In the genomic region with DNA sequence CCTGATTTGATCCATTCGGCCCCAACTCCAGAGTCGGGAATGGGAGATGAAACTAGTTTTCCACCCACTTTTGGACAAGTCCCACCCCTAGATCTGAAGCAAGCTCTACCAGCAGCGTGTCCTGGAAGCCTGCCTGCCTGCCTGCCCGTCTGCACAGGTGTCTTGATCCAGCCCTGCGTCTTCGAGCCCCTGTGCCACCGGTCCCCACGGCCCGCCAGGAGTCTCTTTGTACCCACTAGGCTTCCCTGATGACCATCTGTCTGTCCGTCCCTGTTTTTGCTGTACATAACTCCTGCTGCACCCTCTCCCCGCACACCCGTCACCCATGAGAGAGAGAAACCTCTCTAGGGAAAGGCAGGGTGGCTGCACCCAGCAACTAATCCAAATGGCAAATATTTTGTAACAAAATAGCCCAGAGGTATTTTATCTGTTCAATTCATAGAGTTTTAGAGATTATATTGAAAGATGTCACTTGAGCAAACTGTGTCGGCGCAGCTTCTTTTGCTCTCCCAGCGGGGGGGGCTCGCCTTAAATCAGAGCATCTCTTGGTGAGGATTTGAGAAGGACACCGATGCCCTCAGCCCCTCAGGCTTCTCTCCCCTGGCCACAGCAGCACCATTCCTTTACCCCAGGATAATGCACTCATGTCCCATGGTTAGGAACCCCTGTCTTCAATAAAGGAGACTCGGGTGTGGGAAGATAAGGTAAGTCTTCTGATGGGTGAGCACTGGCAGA, we compare ENCODE assay signal across 20 cellular contexts. TPM values are rescaled to one million over a fixed set of nuclear protein-coding genes. Genes with fewer than 3 reads are reported as not detected.
DNase-seq lines count a peak whose midpoint lies in the region; ATAC-seq, FAIRE-seq and TF ChIP-seq lines count a peak whose summit lies in the region.
"Had no signal": no experiment of that assay in that cellular context is flagged by ENCODE, and none has a peak within 500 bp of the region (broad histone marks: within the 10 kb centered on the region; RNA-seq: fewer than 3 reads in every experiment).

No MANE protein-coding gene starts in this region.

- CTCF ChIA-PET in activated naive CD4-positive, alpha-beta T cell treated with anti-CD3 and anti-CD28 coated beads for 36 hours (lab: Charles Lee) = no interaction called here

- H2BK12ac ChIP-seq in mesenchymal stem cell (ENCODE audit: low read length in 2 of 2) = no peak overlapping the region

- no peak overlapping the region for H3K18ac ChIP-seq in mesenchymal stem cell (ENCODE audit: low read depth in 1 of 2, low read length in 2 of 2)

- no peak overlapping the region for H4K91ac ChIP-seq in mesenchymal stem cell (ENCODE audit: low read length)

- in situ Hi-C loops in gastrocnemius medialis (cut with MboI; ENCODE audit: low sequenced_read_pairs in 4 of 4) = no loop called here

- DNase-seq in DMS 273 (lab: John Stamatoyannopoulos, UW; ENCODE audit: unreplicated experiment) = peak; percentile 56
- no peak for DNase-seq in DMS 273 treated with DMSO at 0.1 percent for 48 hours (lab: John Stamatoyannopoulos, UW)
- DNase-seq in mesenchymal stem cell = no peak
- DNase-seq in gastrocnemius medialis = no peak
- no peak for DNase-seq in activated naive CD4-positive, alpha-beta T cell treated with anti-CD3 and anti-CD28 coated beads for 36 hours
- no peak for DNase-seq in frontal cortex (ENCODE audit: low spot score in 2 of 2)
- DNase-seq: AML-193, NCI-H1436, NCI-H1930, NCI-H526, PC-3, SJCRH30 had no signal

- H3K23ac ChIP-seq in mesenchymal stem cell (ENCODE audit: low read length in 2 of 2) = no peak overlapping the region

- H3K9ac ChIP-seq in mesenchymal stem cell (ENCODE audit: low read length) = no peak overlapping the region
- H3K9ac ChIP-seq: KMS-11 had no signal

- peaks cover 0 to 14% of the 10 kb centered on the region in 2 experiments for H3K27me3 ChIP-seq in mesenchymal stem cell (ENCODE audit: control insufficient read depth in 1 of 2, insufficient read depth in 1 of 2, low read length in 2 of 2)
- H3K27me3 ChIP-seq in gastrocnemius medialis = no peaks in the 10 kb centered on the region

- H3K9me3 Mint-ChIP-seq in activated naive CD4-positive, alpha-beta T cell treated with anti-CD3 and anti-CD28 coated beads for 36 hours = no peaks in the 10 kb centered on the region

- no peak overlapping the region for H3K27ac Mint-ChIP-seq in activated naive CD4-positive, alpha-beta T cell treated with anti-CD3 and anti-CD28 coated beads for 36 hours

- H3K27me3 Mint-ChIP-seq in activated naive CD4-positive, alpha-beta T cell treated with anti-CD3 and anti-CD28 coated beads for 36 hours (ENCODE audit: low read depth) = no peaks in the 10 kb centered on the region

- peaks cover 2% of the 10 kb centered on the region for H3K79me1 ChIP-seq in mesenchymal stem cell (replicated peaks; ENCODE audit: low read length, poor library complexity, severe bottlenecking)

- H3K4me1 Mint-ChIP-seq in activated naive CD4-positive, alpha-beta T cell treated with anti-CD3 and anti-CD28 coated beads for 36 hours (ENCODE audit: low read depth) = no peaks in the 10 kb centered on the region

- TF ChIP-seq CTCF in gastrocnemius medialis (IDR thresholded peaks at IDR 0.05 in 4 of 5, conservative IDR thresholded peaks at IDR 0.05 in 1 of 5) = no peak

- no peak overlapping the region for H2BK5ac ChIP-seq in mesenchymal stem cell (ENCODE audit: low read depth, low read length, poor library complexity, severe bottlenecking)

- H2AFZ ChIP-seq in mesenchymal stem cell (ENCODE audit: low read depth, low read length) = no peak overlapping the region

- H3K4me1 ChIP-seq in mesenchymal stem cell (ENCODE audit: control insufficient read depth, insufficient read depth, low read depth, low read length) (peaks cover 79% of the 10 kb centered on the region), gastrocnemius medialis (peaks cover 29 to 41% of the 10 kb centered on the region in 2 donors)

- H2BK15ac ChIP-seq in mesenchymal stem cell (ENCODE audit: low read depth, poor library complexity, severe bottlenecking) = no peak overlapping the region

- 94% methylated on average over 15 of the region's 18 CpGs for WGBS in mesenchymal stem cell

- H4K8ac ChIP-seq in mesenchymal stem cell (ENCODE audit: low read length) = no peak overlapping the region

- H3K36me3 ChIP-seq in mesenchymal stem cell (ENCODE audit: control insufficient read depth in 1 of 2, insufficient read depth in 2 of 2, low read depth in 1 of 2, low read length in 2 of 2) (peaks cover 0 to 3% of the 10 kb centered on the region in 2 experiments), gastrocnemius medialis (no peaks in the 10 kb centered on the region)
- H3K36me3 ChIP-seq: SJCRH30 had no signal

- intact Hi-C loops in gastrocnemius medialis (cut with DNase I; ENCODE audit: low total_unique reads) = no loop called here
- intact Hi-C loops in activated naive CD4-positive, alpha-beta T cell treated with anti-CD3 and anti-CD28 coated beads for 36 hours (cut with micrococcal nuclease) = no loop called here

- no peaks in the 10 kb centered on the region for H3K36me3 Mint-ChIP-seq in activated naive CD4-positive, alpha-beta T cell treated with anti-CD3 and anti-CD28 coated beads for 36 hours (ENCODE audit: low read depth)

- no peaks in the 10 kb centered on the region for H3K9me3 ChIP-seq in mesenchymal stem cell (ENCODE audit: control insufficient read depth, low read length)
- H3K9me3 ChIP-seq in gastrocnemius medialis = no peaks in the 10 kb centered on the region
- H3K9me3 ChIP-seq: SJCRH30 had no signal

- FAIRE-seq in frontal cortex (lab: Jason Lieb, UNC) = no peak
- FAIRE-seq: GM12878 had no signal

- H3K4me3 ChIP-seq in mesenchymal stem cell (ENCODE audit: insufficient read depth in 1 of 2, low read depth in 1 of 2, low read length in 2 of 2) (no peak overlapping the region), gastrocnemius medialis (no peak overlapping the region)
- H3K4me3 ChIP-seq: GM12878, SJCRH30 had no signal

- H3K14ac ChIP-seq in mesenchymal stem cell (ENCODE audit: low read length in 2 of 2) = no peak overlapping the region

- H3K4me3 Mint-ChIP-seq in activated naive CD4-positive, alpha-beta T cell treated with anti-CD3 and anti-CD28 coated beads for 36 hours = no peak overlapping the region

- no peak for TF ChIP-seq POLR2A in gastrocnemius medialis (IDR thresholded peaks at IDR 0.05)

- H2AK5ac ChIP-seq in mesenchymal stem cell (ENCODE audit: low read length, severe bottlenecking) = peak overlapping the region; percentile 4

- no peak overlapping the region for H3K4ac ChIP-seq in mesenchymal stem cell (ENCODE audit: low read depth in 1 of 2, low read length in 2 of 2)

- H3K27ac ChIP-seq in angular gyrus (ENCODE audit: low read depth, low read length) = peak overlapping the region; percentile 80
- no peak overlapping the region for H3K27ac ChIP-seq in mesenchymal stem cell (ENCODE audit: low read length, poor library complexity, severe bottlenecking)
- H3K27ac ChIP-seq in gastrocnemius medialis = peak overlapping the region; percentile 54 to 71 (median 64)
- H3K27ac ChIP-seq: 22Rv1, KMS-11, RWPE1, SJCRH30 had no signal

- H3K4me2 ChIP-seq in mesenchymal stem cell (ENCODE audit: low read length, poor library complexity, severe bottlenecking) = no peak overlapping the region
- H3K4me2 ChIP-seq: KMS-11 had no signal

- ATAC-seq in gastrocnemius medialis = no peak
- ATAC-seq in GM18517 (IDR thresholded peaks at IDR 0.05; ENCODE audit: unreplicated experiment) = no peak
- ATAC-seq: GM12878, PC-3 had no signal

- no peak overlapping the region for H2BK120ac ChIP-seq in mesenchymal stem cell (ENCODE audit: low read depth, low read length)

RNA-seq across cellular contexts. Expression of a gene that starts 35.8 kb away (rescaled TPM):
- polyA plus RNA-seq in mesenchymal stem cell (2013, experiment 1 of 2) = 0.10 TPM
- polyA plus RNA-seq in mesenchymal stem cell (2013, experiment 2 of 2) = 0.08 TPM
- total RNA-seq in gastrocnemius medialis (under 1 TPM in 1 of 4 donors, not detected in 3; 0.13 TPM), frontal cortex (6.9 TPM)
- under 1 TPM in 1 of 2 experiments, not detected in 1; 0.21 TPM for total RNA-seq in activated naive CD4-positive, alpha-beta T cell treated with anti-CD3 and anti-CD28 coated beads for 36 hours
- total RNA-seq: HT-29, M059J, PC-3, SJCRH30 had no signal
